ENCODE assay signal across 8 cellular contexts in the genomic region with DNA sequence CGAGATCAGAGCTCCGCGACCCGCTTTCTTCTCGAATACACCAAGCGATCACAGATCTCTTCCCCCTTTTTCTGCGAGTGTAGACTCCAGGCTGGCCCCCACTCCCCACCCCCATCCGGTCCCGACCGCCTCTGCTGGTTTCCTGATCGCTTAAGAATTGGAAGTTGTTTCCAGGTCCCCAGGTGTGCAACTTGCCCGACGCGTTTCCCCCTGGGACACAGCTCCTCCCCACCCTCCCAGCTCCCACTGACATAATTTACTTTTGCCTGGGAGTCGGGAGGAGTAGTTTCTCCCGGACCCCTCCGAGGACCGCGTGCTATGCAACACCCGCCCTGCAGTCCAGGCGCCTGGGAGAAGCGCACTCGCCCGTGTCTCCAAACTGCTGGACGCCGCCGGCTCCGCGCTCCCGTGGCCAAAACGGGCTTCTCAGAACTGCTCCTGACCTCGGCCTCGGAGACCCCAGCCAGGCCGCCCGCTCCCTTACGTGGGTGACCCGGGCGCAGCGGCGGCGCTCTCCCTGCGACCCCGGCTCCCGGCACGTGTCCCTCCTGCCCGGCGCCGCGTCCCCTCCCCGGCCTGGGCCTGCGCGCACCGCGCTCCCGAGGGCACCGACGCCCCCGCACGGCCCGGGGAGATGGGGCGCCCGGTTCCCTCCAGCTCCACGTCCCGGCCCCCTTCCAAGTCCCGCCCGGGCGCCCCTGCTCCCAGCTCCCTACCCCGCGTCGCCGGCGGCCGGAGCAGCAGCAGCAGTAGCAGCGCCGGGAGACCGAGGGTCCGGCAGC. TPM values are rescaled to one million over a fixed set of nuclear protein-coding genes. Genes with fewer than 3 reads are reported as not detected.
DNase-seq lines count a peak whose midpoint lies in the region; ATAC-seq, FAIRE-seq and TF ChIP-seq lines count a peak whose summit lies in the region.

No MANE protein-coding gene starts in this region.

- H3K36me3 ChIP-seq in HUES64 (ENCODE audit: insufficient read depth, low read length) = no peaks in the 10 kb centered on the region

- under 1% methylated on average over 77 of the region's 77 CpGs for WGBS in HUES64

- H3K27ac Mint-ChIP-seq in Calu3 (ENCODE audit: unreplicated experiment) (peak overlapping the region; percentile 79), memory B cell (peak overlapping the region; percentile 93)
- peak overlapping the region; percentile 96 for H3K27ac Mint-ChIP-seq in activated CD4-positive, alpha-beta T cell treated with anti-CD3 and anti-CD28 coated beads, Interleukin-2, amount 10 ng/mL, durations not matched to agents 7 days and 5 days
- H3K27ac Mint-ChIP-seq in stimulated activated effector memory CD8-positive, alpha-beta T cell treated with anti-CD3 and anti-CD28 coated beads, Interleukin-12 subunit alpha, Interleukin-12 subunit beta, amount 100 ng/mL, for 72 hours = peak overlapping the region; percentile 93

- no peaks in the 10 kb centered on the region for H3K4me1 ChIP-seq in HUES64 (ENCODE audit: insufficient read depth, low read length)

- peaks cover 21% of the 10 kb centered on the region for H3K4me1 Mint-ChIP-seq in Calu3 (ENCODE audit: low read depth, unreplicated experiment)
- H3K4me1 Mint-ChIP-seq in activated CD4-positive, alpha-beta T cell treated with anti-CD3 and anti-CD28 coated beads, Interleukin-2, amount 10 ng/mL, durations not matched to agents 7 days and 5 days = peaks cover 29% of the 10 kb centered on the region
- H3K4me1 Mint-ChIP-seq in memory B cell = peaks cover 23% of the 10 kb centered on the region
- H3K4me1 Mint-ChIP-seq in stimulated activated effector memory CD8-positive, alpha-beta T cell treated with anti-CD3 and anti-CD28 coated beads, Interleukin-12 subunit alpha, Interleukin-12 subunit beta, amount 100 ng/mL, for 72 hours = peaks cover 33% of the 10 kb centered on the region

- no peak overlapping the region for H3K27ac ChIP-seq in HUES64 (ENCODE audit: low read depth, low read length)

- H3K9me3 Mint-ChIP-seq in Calu3 (ENCODE audit: low read depth, unreplicated experiment) (no peaks in the 10 kb centered on the region), memory B cell (no peaks in the 10 kb centered on the region)
- H3K9me3 Mint-ChIP-seq in activated CD4-positive, alpha-beta T cell treated with anti-CD3 and anti-CD28 coated beads, Interleukin-2, amount 10 ng/mL, durations not matched to agents 7 days and 5 days = no peaks in the 10 kb centered on the region
- H3K9me3 Mint-ChIP-seq in stimulated activated effector memory CD8-positive, alpha-beta T cell treated with anti-CD3 and anti-CD28 coated beads, Interleukin-12 subunit alpha, Interleukin-12 subunit beta, amount 100 ng/mL, for 72 hours = no peaks in the 10 kb centered on the region

- POLR2A ChIA-PET in activated CD4-positive, alpha-beta T cell treated with anti-CD3 and anti-CD28 coated beads, Interleukin-2, amount 10 ng/mL, durations not matched to agents 7 days and 5 days (lab: Charles Lee) = interaction anchor here (0.6 kb wide), 1 partner anchor 287 kb away, joined by 4 read pairs; no protein-coding TSS in a partner anchor

- CTCF ChIA-PET in Calu3 (lab: Charles Lee) = interaction anchor here (0.9 to 2.5 kb wide), 4 partner anchors 25 to 109 kb away, joined by 3 to 9 read pairs (median 4); no protein-coding TSS in a partner anchor
- CTCF ChIA-PET in activated CD4-positive, alpha-beta T cell treated with anti-CD3 and anti-CD28 coated beads, Interleukin-2, amount 10 ng/mL, durations not matched to agents 7 days and 5 days (lab: Charles Lee) = interaction anchor here (0.7 to 1.9 kb wide), 9 partner anchors 11 to 226 kb away, joined by 3 to 6 read pairs (median 4); a partner anchor contains a TSS

- no TSS peak for BruUV-seq in Calu3 (replicated peaks; lab: Mats Ljungman, UMichigan)

- no peaks in the 10 kb centered on the region for H3K27me3 Mint-ChIP-seq in Calu3 (ENCODE audit: unreplicated experiment)
- H3K27me3 Mint-ChIP-seq in activated CD4-positive, alpha-beta T cell treated with anti-CD3 and anti-CD28 coated beads, Interleukin-2, amount 10 ng/mL, durations not matched to agents 7 days and 5 days = peaks cover 3% of the 10 kb centered on the region
- no peaks in the 10 kb centered on the region for H3K27me3 Mint-ChIP-seq in memory B cell

- H3K4me3 ChIP-seq in HUES64 (ENCODE audit: low read length) = peak overlapping the region; percentile 65

- FAIRE-seq in D721Med (lab: Jason Lieb, UNC) = no peak

- H3K4me3 Mint-ChIP-seq in Calu3 (ENCODE audit: low read depth, unreplicated experiment) = peak overlapping the region; percentile 84
- peak overlapping the region; percentile 91 for H3K4me3 Mint-ChIP-seq in activated CD4-positive, alpha-beta T cell treated with anti-CD3 and anti-CD28 coated beads, Interleukin-2, amount 10 ng/mL, durations not matched to agents 7 days and 5 days
- H3K4me3 Mint-ChIP-seq in memory B cell = peak overlapping the region; percentile 94
- peak overlapping the region; percentile 88 for H3K4me3 Mint-ChIP-seq in stimulated activated effector memory CD8-positive, alpha-beta T cell treated with anti-CD3 and anti-CD28 coated beads, Interleukin-12 subunit alpha, Interleukin-12 subunit beta, amount 100 ng/mL, for 72 hours

- DNase-seq in Calu3 = peak; percentile 61
- peak; percentile 60 for DNase-seq in activated CD4-positive, alpha-beta T cell treated with anti-CD3 and anti-CD28 coated beads, Interleukin-2, amount 10 ng/mL, durations not matched to agents 7 days and 5 days
- DNase-seq in ecto neural progenitor cell (ENCODE audit: low spot score) = peak; percentile 73
- peak; percentile 9 to 35 for DNase-seq in memory B cell (ENCODE audit: low spot score in 2 of 2)
- peak; percentile 18 to 73 for DNase-seq in stimulated activated effector memory CD8-positive, alpha-beta T cell treated with anti-CD3 and anti-CD28 coated beads, Interleukin-12 subunit alpha, Interleukin-12 subunit beta, amount 100 ng/mL, for 72 hours (ENCODE audit: low spot score in 2 of 2)
- no peak for DNase-seq in D721Med (ENCODE audit: insufficient read length, low spot score)

- H3K9ac ChIP-seq in HUES64 (ENCODE audit: low read depth, low read length) = peak overlapping the region; percentile 33; the same call in 1 of the 2 replicates

- ATAC-seq in GM21390 (IDR thresholded peaks at IDR 0.05; ENCODE audit: unreplicated experiment) = peak; percentile 11
- peak; percentile 1 for ATAC-seq in memory B cell (ENCODE audit: low read depth)
- ATAC-seq in stimulated activated effector memory CD8-positive, alpha-beta T cell treated with anti-CD3 and anti-CD28 coated beads, Interleukin-12 subunit alpha, Interleukin-12 subunit beta, amount 100 ng/mL, for 72 hours = peak; percentile 3

- intact Hi-C loops in Calu3 (cut with micrococcal nuclease; ENCODE audit: unreplicated experiment) = loop anchor here (5.0 to 10.0 kb wide), 3 partner anchors 165 to 428 kb away; a partner anchor contains a TSS

- no peak for TF ChIP-seq CTCF in Calu3 (IDR thresholded peaks at IDR 0.05; ENCODE audit: unreplicated experiment)
- TF ChIP-seq CTCF in D721Med (IDR thresholded peaks at IDR 0.05; ENCODE audit: insufficient read depth, missing control alignments) = no peak

- H3K27me3 ChIP-seq in HUES64 (ENCODE audit: insufficient read depth, low read length) = peaks cover 69% of the 10 kb centered on the region

- no peaks in the 10 kb centered on the region for H3K9me3 ChIP-seq in HUES64 (ENCODE audit: insufficient read depth, low read depth, low read length)

- H3K36me3 Mint-ChIP-seq in Calu3 (ENCODE audit: insufficient read depth, unreplicated experiment) (peaks cover 37% of the 10 kb centered on the region), memory B cell (no peaks in the 10 kb centered on the region)
- peaks cover 5% of the 10 kb centered on the region for H3K36me3 Mint-ChIP-seq in activated CD4-positive, alpha-beta T cell treated with anti-CD3 and anti-CD28 coated beads, Interleukin-2, amount 10 ng/mL, durations not matched to agents 7 days and 5 days (ENCODE audit: low read depth)
- H3K36me3 Mint-ChIP-seq in stimulated activated effector memory CD8-positive, alpha-beta T cell treated with anti-CD3 and anti-CD28 coated beads, Interleukin-12 subunit alpha, Interleukin-12 subunit beta, amount 100 ng/mL, for 72 hours = peaks cover 22% of the 10 kb centered on the region

RNA-seq across cellular contexts. Expression of a gene that starts 0.5 kb away (rescaled TPM):
- total RNA-seq in Calu3 (2022) = 28.6 and 42.4 TPM in 2 replicates
- polyA plus RNA-seq in HUES64 (2013, experiment 1 of 2) = 0.35 TPM
- 0.44 TPM for polyA plus RNA-seq in HUES64 (2013, experiment 2 of 2)
- total RNA-seq in activated CD4-positive, alpha-beta T cell treated with anti-CD3 and anti-CD28 coated beads, Interleukin-2, amount 10 ng/mL, durations not matched to agents 7 days and 5 days = 10 to 100 TPM; 16.1 to 16.5 TPM
